14 cellular contexts compared by ENCODE assay signal in genomic region chr17:77101521-77102410, GRCh38. TPM values are rescaled to one million over a fixed set of nuclear protein-coding genes. Genes with fewer than 3 reads are reported as not detected.
A peak's percentile ranks its signal among the peaks of the same experiment; 100 is the strongest.
DNase-seq lines count a peak whose midpoint lies in the region; ATAC-seq and TF ChIP-seq lines count a peak whose summit lies in the region.
"Had no signal": no experiment of that assay in that cellular context is flagged by ENCODE, and none has a peak within 500 bp of the region (broad histone marks: within the 10 kb centered on the region; RNA-seq: fewer than 3 reads in every experiment).

No MANE protein-coding gene starts in this region.

- H3K9me3 ChIP-seq in Caco-2 (no peaks in the 10 kb centered on the region), Karpas-422 (ENCODE audit: low read length) (no peaks in the 10 kb centered on the region), transverse colon (no peaks in the 10 kb centered on the region)
- H3K9me3 ChIP-seq: BE2C had no signal

- in situ Hi-C loops in transverse colon (cut with MboI; ENCODE audit: low pct_ligation_motif_present in 1 of 4, low pct_unique_long_range_greater_than_20kb in 1 of 4, low sequenced_read_pairs in 3 of 4), result no loop called here

- H3K27ac Mint-ChIP-seq in Caco-2 (ENCODE audit: unreplicated experiment), result peak overlapping the region; percentile 68
- peak overlapping the region; percentile 52 to 59 (median 56) for H3K27ac Mint-ChIP-seq in nephron
- H3K27ac Mint-ChIP-seq: H9 had no signal

- BruUV-seq in Caco-2 (replicated peaks; lab: Mats Ljungman, UMichigan), result no TSS peak

- H3K4me1 ChIP-seq in Caco-2, result peaks cover 12% of the 10 kb centered on the region
- H3K4me1 ChIP-seq in Karpas-422 (ENCODE audit: low read length), result peaks cover 6% of the 10 kb centered on the region
- peaks cover 0 to 36% (median 23%) of the 10 kb centered on the region in 4 donors for H3K4me1 ChIP-seq in transverse colon
- H3K4me1 ChIP-seq: foreskin keratinocyte had no signal

- no peak for TF ChIP-seq CTCF in Caco-2 (IDR thresholded peaks at IDR 0.05; ENCODE audit: insufficient read depth in 1 of 2, low read depth in 1 of 2, low read length in 1 of 2, severe bottlenecking in 1 of 2, unreplicated experiment in 1 of 2)
- TF ChIP-seq CTCF in RWPE1 (conservative IDR thresholded peaks at IDR 0.05; ENCODE audit: low read depth), result no peak
- no peak for TF ChIP-seq CTCF in nephron (IDR thresholded peaks at IDR 0.05; ENCODE audit: unreplicated experiment in 3 of 3)
- no peak for TF ChIP-seq CTCF in transverse colon (IDR thresholded peaks at IDR 0.05)

- peak; percentile 39 for ATAC-seq in GM21825 (IDR thresholded peaks at IDR 0.05; ENCODE audit: unreplicated experiment)
- ATAC-seq: foreskin keratinocyte had no signal

- no peaks in the 10 kb centered on the region for H4K20me1 ChIP-seq in Karpas-422 (ENCODE audit: insufficient read depth, low read depth, low read length)

- peaks cover 31% of the 10 kb centered on the region for H3K4me1 Mint-ChIP-seq in Caco-2 (ENCODE audit: low read depth, unreplicated experiment)
- peaks cover 45% of the 10 kb centered on the region for H3K4me1 Mint-ChIP-seq in nephron

- POLR2A ChIA-PET in Caco-2 (lab: Charles Lee) (interaction anchor here (1.2 kb wide), 1 partner anchor 38 kb away, joined by 6 read pairs; the partner anchor contains the start of gene SEC14L1), RWPE1 (lab: Yijun Ruan, JAX; ENCODE audit: low non-redundant PET) (no interaction called here)

- H3K27me3 ChIP-seq in Caco-2 (replicated peaks; ENCODE audit: control insufficient read depth, insufficient read depth, low read length) (no peaks in the 10 kb centered on the region), Karpas-422 (ENCODE audit: low read length) (no peaks in the 10 kb centered on the region), transverse colon (no peaks in the 10 kb centered on the region)
- H3K27me3 ChIP-seq: BE2C, foreskin keratinocyte had no signal

- no peak for TF ChIP-seq POLR2A in transverse colon (IDR thresholded peaks at IDR 0.05)

- no peak overlapping the region for H2AFZ ChIP-seq in Karpas-422 (ENCODE audit: low read length)

- H3K9me2 ChIP-seq in Karpas-422 (replicated peaks; ENCODE audit: insufficient read depth, low read length), result no peaks in the 10 kb centered on the region

- H3K36me3 ChIP-seq in Caco-2 (ENCODE audit: control insufficient read depth, insufficient read depth, low read length) (no peaks in the 10 kb centered on the region; the same call in 1 of the 2 replicates), Karpas-422 (ENCODE audit: insufficient read depth, low read length) (peaks cover 7% of the 10 kb centered on the region; the same call in 1 of the 2 replicates), transverse colon (no peaks in the 10 kb centered on the region)

- H3K4me3 Mint-ChIP-seq in Caco-2 (ENCODE audit: unreplicated experiment) (no peak overlapping the region), nephron (no peak overlapping the region)
- H3K4me3 Mint-ChIP-seq: H9 had no signal

- CTCF ChIA-PET in Caco-2 (lab: Charles Lee), result interaction anchor here (1.2 kb wide), 1 partner anchor 13 kb away, joined by 3 read pairs; no protein-coding TSS in a partner anchor
- CTCF ChIA-PET in RWPE1 (lab: Yijun Ruan, JAX), result interaction anchor here (0.6 kb wide), 1 partner anchor 23 kb away, joined by 3 read pairs; no protein-coding TSS in a partner anchor

- H3K4me3 ChIP-seq in Caco-2 (ENCODE audit: low read depth, low read length), result no peak overlapping the region
- H3K4me3 ChIP-seq in Karpas-422 (ENCODE audit: low read length), result no peak overlapping the region
- no peak overlapping the region for H3K4me3 ChIP-seq in transverse colon

- H3K27ac ChIP-seq in RWPE1 (peak overlapping the region; percentile 4; the same call in 1 of the 2 replicates), Karpas-422 (ENCODE audit: low read length) (no peak overlapping the region), transverse colon (no peak overlapping the region)
- H3K27ac ChIP-seq: foreskin keratinocyte had no signal

- no peak overlapping the region for H3K9ac ChIP-seq in Karpas-422 (ENCODE audit: low read length)

- WGBS in transverse colon (ENCODE audit: low coverage in 1 of 2), 2 donors, result 74 to 85% methylated on average over 4 to 15 of the region's 15 CpGs

- no peak overlapping the region for H3K4me2 ChIP-seq in Karpas-422 (ENCODE audit: low read depth, low read length, poor library complexity, severe bottlenecking)

- TF ChIP-seq EP300 in transverse colon (IDR thresholded peaks at IDR 0.05; ENCODE audit: low read depth), result no peak

- H3K27me3 Mint-ChIP-seq in Caco-2 (ENCODE audit: insufficient read depth, unreplicated experiment), result no peaks in the 10 kb centered on the region
- no peaks in the 10 kb centered on the region for H3K27me3 Mint-ChIP-seq in nephron (ENCODE audit: low read depth)

- no peaks in the 10 kb centered on the region for H3K79me2 ChIP-seq in Karpas-422 (ENCODE audit: low read length)

- DNase-seq in Caco-2, result no peak
- no peak for DNase-seq in RWPE1 (ENCODE audit: low spot score)
- DNase-seq in Karpas-422, result no peak
- DNase-seq in transverse colon, result no peak
- no peak for DNase-seq in stimulated activated CD4-positive, alpha-beta T cell treated with anti-CD3 and anti-CD28 coated beads, Interleukin-15, amount 100 ng/mL, for 24 hours
- DNase-seq: activated effector memory CD4-positive, alpha-beta T cell treated with Interleukin-2 at 50 U/mL for 16 hours; amygdala; BE2C; DND-41; foreskin keratinocyte; H9; NCI-H1092 treated with DMSO at 0.1 percent for 48 hours had no signal

- intact Hi-C loops in Caco-2 (cut with micrococcal nuclease; ENCODE audit: unreplicated experiment), result no loop called here
- intact Hi-C loops in transverse colon (cut with DNase I; ENCODE audit: low total_unique reads), result no loop called here

- H3K36me3 Mint-ChIP-seq in Caco-2 (ENCODE audit: insufficient read depth, unreplicated experiment), result peaks cover 33% of the 10 kb centered on the region
- H3K36me3 Mint-ChIP-seq in nephron (ENCODE audit: low read depth), result peaks cover 14% of the 10 kb centered on the region

- H3K9me3 Mint-ChIP-seq in Caco-2 (ENCODE audit: unreplicated experiment) (no peaks in the 10 kb centered on the region), nephron (no peaks in the 10 kb centered on the region)
- H3K9me3 Mint-ChIP-seq: H9 had no signal

RNA-seq across cellular contexts. Expression of gene SEC14L1, which starts 39.0 kb away (rescaled TPM):
- total RNA-seq in Caco-2 (2022) (92.0 and 96.1 TPM in 2 replicates), transverse colon (10 to 100 TPM; 16.8 to 34.6 (median 23.8) TPM)
- 22.6 and 32.0 TPM in 2 replicates for total RNA-seq in Karpas-422 (2014; rRNA removed; shearing (Covaris generic); ENCODE audit: low replicate concordance)
